Comparison of ENCODE assay signal across 1 cellular context in genomic region chr5:127326438-127326837, GRCh38.
TF ChIP-seq lines count a peak whose summit lies in the region.

No MANE protein-coding gene starts in this region.

TF ChIP-seq in GM12878, 131 proteins besides CTCF, POLR2A, EP300 and RAD21:
- TF ChIP-seq CBX5 (IDR thresholded peaks at IDR 0.05; ENCODE audit: low read depth) (no peak), CUX1 (IDR thresholded peaks at IDR 0.05; ENCODE audit: insufficient replicate concordance, low read depth, low read length) (no peak), CEBPZ (IDR thresholded peaks at IDR 0.05; ENCODE audit: low read depth, low read length) (no peak), KLF5 (IDR thresholded peaks at IDR 0.05; ENCODE audit: partially characterized antibody) (no peak), ATF2 (IDR thresholded peaks at IDR 0.05; ENCODE audit: low read length) (no peak), STAT1 (conservative IDR thresholded peaks at IDR 0.05) (no peak), SUPT20H (IDR thresholded peaks at IDR 0.05; ENCODE audit: borderline replicate concordance, control insufficient read depth, low read depth, low read length) (no peak), ZNF217 (IDR thresholded peaks at IDR 0.05) (no peak), PRDM15 (CRISPR knock-in tag; IDR thresholded peaks at IDR 0.05) (no peak), IRF5 (IDR thresholded peaks at IDR 0.05; ENCODE audit: borderline replicate concordance) (no peak), MXI1 (IDR thresholded peaks at IDR 0.05; ENCODE audit: low read depth, low read length) (no peak), NR2F1 (conservative IDR thresholded peaks at IDR 0.05) (no peak)
- TF ChIP-seq, protein P1, sequence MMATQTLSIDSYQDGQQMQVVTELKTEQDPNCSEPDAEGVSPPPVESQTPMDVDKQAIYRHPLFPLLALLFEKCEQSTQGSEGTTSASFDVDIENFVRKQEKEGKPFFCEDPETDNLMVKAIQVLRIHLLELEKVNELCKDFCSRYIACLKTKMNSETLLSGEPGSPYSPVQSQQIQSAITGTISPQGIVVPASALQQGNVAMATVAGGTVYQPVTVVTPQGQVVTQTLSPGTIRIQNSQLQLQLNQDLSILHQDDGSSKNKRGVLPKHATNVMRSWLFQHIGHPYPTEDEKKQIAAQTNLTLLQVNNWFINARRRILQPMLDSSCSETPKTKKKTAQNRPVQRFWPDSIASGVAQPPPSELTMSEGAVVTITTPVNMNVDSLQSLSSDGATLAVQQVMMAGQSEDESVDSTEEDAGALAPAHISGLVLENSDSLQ (IDR thresholded peaks at IDR 0.05): no peak
- TF ChIP-seq, protein P2, sequence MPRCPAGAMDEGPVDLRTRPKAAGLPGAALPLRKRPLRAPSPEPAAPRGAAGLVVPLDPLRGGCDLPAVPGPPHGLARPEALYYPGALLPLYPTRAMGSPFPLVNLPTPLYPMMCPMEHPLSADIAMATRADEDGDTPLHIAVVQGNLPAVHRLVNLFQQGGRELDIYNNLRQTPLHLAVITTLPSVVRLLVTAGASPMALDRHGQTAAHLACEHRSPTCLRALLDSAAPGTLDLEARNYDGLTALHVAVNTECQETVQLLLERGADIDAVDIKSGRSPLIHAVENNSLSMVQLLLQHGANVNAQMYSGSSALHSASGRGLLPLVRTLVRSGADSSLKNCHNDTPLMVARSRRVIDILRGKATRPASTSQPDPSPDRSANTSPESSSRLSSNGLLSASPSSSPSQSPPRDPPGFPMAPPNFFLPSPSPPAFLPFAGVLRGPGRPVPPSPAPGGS (IDR thresholded peaks at IDR 0.05; ENCODE audit: borderline replicate concordance, insufficient read depth, low read depth, low read length, poor library complexity, severe bottlenecking): no peak
